In genomic region chr12:100258127-100258526, GRCh38 we compare ENCODE assay signal across 8 cellular contexts. TPM values are rescaled to one million over a fixed set of nuclear protein-coding genes. Genes with fewer than 3 reads are reported as not detected.
"Had no signal": no experiment of that assay in that cellular context is flagged by ENCODE, and none has a peak within 500 bp of the region (broad histone marks: within the 10 kb centered on the region; RNA-seq: fewer than 3 reads in every experiment).

No MANE protein-coding gene starts in this region.

- ATAC-seq: GM23338, HCT116 had no signal

- H3K27ac Mint-ChIP-seq: GM23338 had no signal

- H3K4me3 Mint-ChIP-seq: GM23338, H9 had no signal

- H3K27ac ChIP-seq: GM23248 had no signal

- H3K4me1 Mint-ChIP-seq: GM23338, H9 had no signal

- H3K4me3 ChIP-seq: GM23248, GM23338, HAP-1 had no signal

- H3K36me3 ChIP-seq: HAP-1 had no signal

- H3K9me3 ChIP-seq: HAP-1 had no signal

- DNase-seq: GM23248, GOT3, H7, H9, HCEC 1CT had no signal

- H3K4me1 ChIP-seq: HAP-1 had no signal

- H3K9me3 Mint-ChIP-seq: GM23338, H9 had no signal

RNA-seq across cellular contexts. Expression of gene DEPDC4, which starts 8.8 kb away (rescaled TPM):
- total RNA-seq: GM23248 had no signal
